ENCODE assay signal across 10 cellular contexts in genomic region chr6:142952614-142953013, GRCh38. TPM values are rescaled to one million over a fixed set of nuclear protein-coding genes. Genes with fewer than 3 reads are reported as not detected.
DNase-seq lines count a peak whose midpoint lies in the region; ATAC-seq, FAIRE-seq and TF ChIP-seq lines count a peak whose summit lies in the region.
"Had no signal": no experiment of that assay in that cellular context is flagged by ENCODE, and none has a peak within 500 bp of the region (broad histone marks: within the 10 kb centered on the region; RNA-seq: fewer than 3 reads in every experiment).

No MANE protein-coding gene starts in this region.

- no peak for DNase-seq in natural killer cell treated with Interleukin-12 subunit alpha and Interleukin-12 subunit beta and Interleukin-15 and Interleukin-18, amount 100 ng/mL, for 72 hours (ENCODE audit: low spot score)
- DNase-seq in natural killer cell (no peak), kidney (no peak), left ventricle myocardium inferior (no peak), SHP77 treated with DMSO at 0.1 percent for 48 hours (lab: John Stamatoyannopoulos, UW) (no peak)
- no peak for DNase-seq in activated CD4-positive, alpha-beta T cell treated with anti-CD3 and anti-CD28 coated beads for 1 hour
- DNase-seq: substantia nigra had no signal

- no peaks in the 10 kb centered on the region for H3K27me3 Mint-ChIP-seq in natural killer cell treated with Interleukin-12 subunit alpha and Interleukin-12 subunit beta and Interleukin-15 and Interleukin-18, amount 100 ng/mL, for 72 hours
- H3K27me3 Mint-ChIP-seq in natural killer cell (ENCODE audit: low read depth in 2 of 2), result no peaks in the 10 kb centered on the region

- no peak for FAIRE-seq in kidney (lab: Jason Lieb, UNC)

- H3K4me3 ChIP-seq in kidney (ENCODE audit: low read length in 2 of 2) (no peak overlapping the region), left ventricle myocardium inferior (no peak overlapping the region)

- H3K9me3 ChIP-seq in kidney (ENCODE audit: control insufficient read depth in 1 of 2, low read length in 2 of 2), result no peaks in the 10 kb centered on the region
- H3K9me3 ChIP-seq in left ventricle myocardium inferior (replicated peaks), result no peaks in the 10 kb centered on the region

- peak; percentile 40 to 41 for ATAC-seq in natural killer cell treated with Interleukin-12 subunit alpha and Interleukin-12 subunit beta and Interleukin-15 and Interleukin-18, amount 100 ng/mL, for 72 hours
- ATAC-seq in natural killer cell (no peak), HG02571 (IDR thresholded peaks at IDR 0.05; ENCODE audit: unreplicated experiment) (peak; percentile 67), HG03460 (IDR thresholded peaks at IDR 0.05; ENCODE audit: unreplicated experiment) (peak; percentile 68)
- ATAC-seq: Panc1 had no signal

- H3K4me3 Mint-ChIP-seq in natural killer cell treated with Interleukin-12 subunit alpha and Interleukin-12 subunit beta and Interleukin-15 and Interleukin-18, amount 100 ng/mL, for 72 hours, result peak overlapping the region; percentile 19
- H3K4me3 Mint-ChIP-seq in natural killer cell, result no peak overlapping the region

- peaks cover 6% of the 10 kb centered on the region for H3K36me3 Mint-ChIP-seq in natural killer cell treated with Interleukin-12 subunit alpha and Interleukin-12 subunit beta and Interleukin-15 and Interleukin-18, amount 100 ng/mL, for 72 hours
- no peaks in the 10 kb centered on the region for H3K36me3 Mint-ChIP-seq in natural killer cell

- H3K4me1 Mint-ChIP-seq in natural killer cell treated with Interleukin-12 subunit alpha and Interleukin-12 subunit beta and Interleukin-15 and Interleukin-18, amount 100 ng/mL, for 72 hours (ENCODE audit: low read depth in 2 of 2), result peaks cover 26 to 32% of the 10 kb centered on the region in 2 donors
- peaks cover 6% of the 10 kb centered on the region in 2 donors for H3K4me1 Mint-ChIP-seq in natural killer cell

- intact Hi-C loops in natural killer cell (cut with micrococcal nuclease), result no loop called here
- intact Hi-C loops in kidney (cut with DNase I), result loop anchor here (10.0 kb wide), 1 partner anchor 258 kb away; no protein-coding TSS in a partner anchor
- intact Hi-C loops in left ventricle myocardium inferior (cut with micrococcal nuclease), result no loop called here

- H3K27ac ChIP-seq in kidney (ENCODE audit: low read depth in 2 of 2, low read length in 2 of 2), result no peak overlapping the region
- H3K27ac ChIP-seq in left ventricle myocardium inferior (replicated peaks), result no peak overlapping the region

- H3K36me3 ChIP-seq in kidney (ENCODE audit: control insufficient read depth in 1 of 2, insufficient read depth in 2 of 2, low read length in 2 of 2) (no peaks in the 10 kb centered on the region), left ventricle myocardium inferior (no peaks in the 10 kb centered on the region)

- no peaks in the 10 kb centered on the region for H3K27me3 ChIP-seq in left ventricle myocardium inferior (ENCODE audit: low read depth)

- H3K9ac ChIP-seq in kidney (ENCODE audit: low read length in 2 of 2), result no peak overlapping the region

- peak overlapping the region; percentile 47 to 86 for H3K27ac Mint-ChIP-seq in natural killer cell treated with Interleukin-12 subunit alpha and Interleukin-12 subunit beta and Interleukin-15 and Interleukin-18, amount 100 ng/mL, for 72 hours
- H3K27ac Mint-ChIP-seq in natural killer cell, result peak overlapping the region in 1 of 2 donors; percentile 8

- H3K9me3 Mint-ChIP-seq in natural killer cell treated with Interleukin-12 subunit alpha and Interleukin-12 subunit beta and Interleukin-15 and Interleukin-18, amount 100 ng/mL, for 72 hours, result no peaks in the 10 kb centered on the region
- no peaks in the 10 kb centered on the region for H3K9me3 Mint-ChIP-seq in natural killer cell

- TF ChIP-seq CTCF in natural killer cell (IDR thresholded peaks at IDR 0.05), result no peak
- TF ChIP-seq CTCF in kidney (IDR thresholded peaks at IDR 0.05; ENCODE audit: borderline replicate concordance, extremely low read depth, insufficient read depth), result no peak
- TF ChIP-seq CTCF in left ventricle myocardium inferior (IDR thresholded peaks at IDR 0.05; ENCODE audit: borderline replicate concordance), result no peak

- H3K4me1 ChIP-seq in kidney (ENCODE audit: control insufficient read depth in 1 of 2, insufficient read depth in 1 of 2, low read depth in 1 of 2, low read length in 2 of 2) (no peaks in the 10 kb centered on the region), left ventricle myocardium inferior (peaks cover 7% of the 10 kb centered on the region)

RNA-seq across cellular contexts. Expression of gene HIVEP2, which starts 7.6 kb away (rescaled TPM):
- 10 to 100 TPM; 45.7 to 58.1 TPM for total RNA-seq in natural killer cell treated with Interleukin-12 subunit alpha and Interleukin-12 subunit beta and Interleukin-15 and Interleukin-18, amount 100 ng/mL, for 72 hours
- total RNA-seq in natural killer cell (10 to 100 TPM; 14.6 to 21.6 (median 18.7) TPM), kidney (26.0 TPM), left ventricle myocardium inferior (16.2 TPM)
- 2.4 TPM for polyA plus RNA-seq in kidney (ENCODE audit: insufficient read depth, low read depth, low replicate concordance)

Comparison
In these comparisons a context has a peak if more than half of its experiments do, and no peak if none do; other contexts are left out.
1. ATAC-seq: peak in natural killer cell treated with Interleukin-12 subunit alpha and Interleukin-12 subunit beta and Interleukin-15 and Interleukin-18, amount 100 ng/mL, for 72 hours (2 of 2), HG02571 (single experiment) and HG03460 (single experiment); none in natural killer cell (0 of 3).